ENCODE assay signal across 1 cellular context in the genomic region with DNA sequence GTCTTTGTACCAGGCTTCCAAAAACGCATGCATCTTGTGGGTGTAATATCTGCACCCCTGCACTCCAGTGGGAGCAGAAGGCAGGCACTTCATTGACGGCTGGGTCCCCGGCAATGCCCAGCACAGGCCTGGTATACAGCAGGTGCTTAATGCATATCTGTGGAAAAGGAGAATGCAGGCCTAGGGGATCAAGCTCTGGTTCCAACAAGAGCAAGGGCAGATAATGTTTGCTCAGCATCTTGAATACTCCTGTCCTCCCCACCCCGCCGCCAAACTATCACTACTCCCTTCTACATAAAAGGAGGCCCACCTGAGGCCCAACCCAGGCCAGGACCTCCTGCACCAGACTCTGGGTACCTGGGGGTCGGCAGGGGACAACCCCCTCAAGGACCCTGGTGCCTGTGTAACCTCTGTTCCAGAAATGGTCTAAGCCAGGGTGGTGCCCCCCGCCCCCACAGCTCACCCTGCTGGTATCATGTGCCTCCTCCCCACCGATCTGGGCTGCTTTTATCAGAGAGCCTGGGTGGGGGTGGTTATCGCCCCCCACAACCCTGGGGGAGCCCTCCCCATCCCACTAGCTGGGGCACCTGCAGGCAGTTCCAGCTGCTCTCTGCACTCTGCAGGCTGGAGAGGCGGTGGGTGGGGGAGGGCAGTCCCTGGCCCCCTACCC.
TF ChIP-seq lines count a peak whose summit lies in the region.

No MANE protein-coding gene starts in this region.

TF ChIP-seq in HEK293, 187 proteins besides CTCF, POLR2A, EP300 and RAD21 (continued from another document):
- TF ChIP-seq, protein P1, sequence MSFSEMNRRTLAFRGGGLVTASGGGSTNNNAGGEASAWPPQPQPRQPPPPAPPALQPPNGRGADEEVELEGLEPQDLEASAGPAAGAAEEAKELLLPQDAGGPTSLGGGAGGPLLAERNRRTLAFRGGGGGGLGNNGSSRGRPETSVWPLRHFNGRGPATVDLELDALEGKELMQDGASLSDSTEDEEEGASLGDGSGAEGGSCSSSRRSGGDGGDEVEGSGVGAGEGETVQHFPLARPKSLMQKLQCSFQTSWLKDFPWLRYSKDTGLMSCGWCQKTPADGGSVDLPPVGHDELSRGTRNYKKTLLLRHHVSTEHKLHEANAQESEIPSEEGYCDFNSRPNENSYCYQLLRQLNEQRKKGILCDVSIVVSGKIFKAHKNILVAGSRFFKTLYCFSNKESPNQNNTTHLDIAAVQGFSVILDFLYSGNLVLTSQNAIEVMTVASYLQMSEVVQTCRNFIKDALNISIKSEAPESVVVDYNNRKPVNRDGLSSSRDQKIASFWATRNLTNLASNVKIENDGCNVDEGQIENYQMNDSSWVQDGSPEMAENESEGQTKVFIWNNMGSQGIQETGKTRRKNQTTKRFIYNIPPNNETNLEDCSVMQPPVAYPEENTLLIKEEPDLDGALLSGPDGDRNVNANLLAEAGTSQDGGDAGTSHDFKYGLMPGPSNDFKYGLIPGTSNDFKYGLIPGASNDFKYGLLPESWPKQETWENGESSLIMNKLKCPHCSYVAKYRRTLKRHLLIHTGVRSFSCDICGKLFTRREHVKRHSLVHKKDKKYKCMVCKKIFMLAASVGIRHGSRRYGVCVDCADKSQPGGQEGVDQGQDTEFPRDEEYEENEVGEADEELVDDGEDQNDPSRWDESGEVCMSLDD (tag by site-specific recombination; IDR thresholded peaks at IDR 0.05), result 0 out of 2 replicates have a peak, but pooled peaks have one; percentile 16
- TF ChIP-seq, protein P2, sequence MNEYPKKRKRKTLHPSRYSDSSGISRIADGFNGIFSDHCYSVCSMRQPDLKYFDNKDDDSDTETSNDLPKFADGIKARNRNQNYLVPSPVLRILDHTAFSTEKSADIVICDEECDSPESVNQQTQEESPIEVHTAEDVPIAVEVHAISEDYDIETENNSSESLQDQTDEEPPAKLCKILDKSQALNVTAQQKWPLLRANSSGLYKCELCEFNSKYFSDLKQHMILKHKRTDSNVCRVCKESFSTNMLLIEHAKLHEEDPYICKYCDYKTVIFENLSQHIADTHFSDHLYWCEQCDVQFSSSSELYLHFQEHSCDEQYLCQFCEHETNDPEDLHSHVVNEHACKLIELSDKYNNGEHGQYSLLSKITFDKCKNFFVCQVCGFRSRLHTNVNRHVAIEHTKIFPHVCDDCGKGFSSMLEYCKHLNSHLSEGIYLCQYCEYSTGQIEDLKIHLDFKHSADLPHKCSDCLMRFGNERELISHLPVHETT (tag by site-specific recombination; IDR thresholded peaks at IDR 0.05), result no peak
- TF ChIP-seq ZNF350 (tag by site-specific recombination; IDR thresholded peaks at IDR 0.05) (no peak), GLIS2 (tag by site-specific recombination; IDR thresholded peaks at IDR 0.05) (peak; percentile 81), ZIC2 (tag by site-specific recombination; IDR thresholded peaks at IDR 0.05) (0 out of 2 replicates have a peak, but pooled peaks have one; percentile 18), GLIS1 (tag by site-specific recombination; IDR thresholded peaks at IDR 0.05) (peak; percentile 86)
- TF ChIP-seq, protein P3, sequence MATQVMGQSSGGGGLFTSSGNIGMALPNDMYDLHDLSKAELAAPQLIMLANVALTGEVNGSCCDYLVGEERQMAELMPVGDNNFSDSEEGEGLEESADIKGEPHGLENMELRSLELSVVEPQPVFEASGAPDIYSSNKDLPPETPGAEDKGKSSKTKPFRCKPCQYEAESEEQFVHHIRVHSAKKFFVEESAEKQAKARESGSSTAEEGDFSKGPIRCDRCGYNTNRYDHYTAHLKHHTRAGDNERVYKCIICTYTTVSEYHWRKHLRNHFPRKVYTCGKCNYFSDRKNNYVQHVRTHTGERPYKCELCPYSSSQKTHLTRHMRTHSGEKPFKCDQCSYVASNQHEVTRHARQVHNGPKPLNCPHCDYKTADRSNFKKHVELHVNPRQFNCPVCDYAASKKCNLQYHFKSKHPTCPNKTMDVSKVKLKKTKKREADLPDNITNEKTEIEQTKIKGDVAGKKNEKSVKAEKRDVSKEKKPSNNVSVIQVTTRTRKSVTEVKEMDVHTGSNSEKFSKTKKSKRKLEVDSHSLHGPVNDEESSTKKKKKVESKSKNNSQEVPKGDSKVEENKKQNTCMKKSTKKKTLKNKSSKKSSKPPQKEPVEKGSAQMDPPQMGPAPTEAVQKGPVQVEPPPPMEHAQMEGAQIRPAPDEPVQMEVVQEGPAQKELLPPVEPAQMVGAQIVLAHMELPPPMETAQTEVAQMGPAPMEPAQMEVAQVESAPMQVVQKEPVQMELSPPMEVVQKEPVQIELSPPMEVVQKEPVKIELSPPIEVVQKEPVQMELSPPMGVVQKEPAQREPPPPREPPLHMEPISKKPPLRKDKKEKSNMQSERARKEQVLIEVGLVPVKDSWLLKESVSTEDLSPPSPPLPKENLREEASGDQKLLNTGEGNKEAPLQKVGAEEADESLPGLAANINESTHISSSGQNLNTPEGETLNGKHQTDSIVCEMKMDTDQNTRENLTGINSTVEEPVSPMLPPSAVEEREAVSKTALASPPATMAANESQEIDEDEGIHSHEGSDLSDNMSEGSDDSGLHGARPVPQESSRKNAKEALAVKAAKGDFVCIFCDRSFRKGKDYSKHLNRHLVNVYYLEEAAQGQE (tag by site-specific recombination; IDR thresholded peaks at IDR 0.05), result no peak
- TF ChIP-seq, protein P4, sequence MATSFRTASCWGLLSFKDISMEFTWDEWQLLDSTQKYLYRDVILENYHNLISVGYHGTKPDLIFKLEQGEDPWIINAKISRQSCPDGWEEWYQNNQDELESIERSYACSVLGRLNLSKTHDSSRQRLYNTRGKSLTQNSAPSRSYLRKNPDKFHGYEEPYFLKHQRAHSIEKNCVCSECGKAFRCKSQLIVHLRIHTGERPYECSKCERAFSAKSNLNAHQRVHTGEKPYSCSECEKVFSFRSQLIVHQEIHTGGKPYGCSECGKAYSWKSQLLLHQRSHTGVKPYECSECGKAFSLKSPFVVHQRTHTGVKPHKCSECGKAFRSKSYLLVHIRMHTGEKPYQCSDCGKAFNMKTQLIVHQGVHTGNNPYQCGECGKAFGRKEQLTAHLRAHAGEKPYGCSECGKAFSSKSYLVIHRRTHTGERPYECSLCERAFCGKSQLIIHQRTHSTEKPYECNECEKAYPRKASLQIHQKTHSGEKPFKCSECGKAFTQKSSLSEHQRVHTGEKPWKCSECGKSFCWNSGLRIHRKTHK (tag by site-specific recombination; IDR thresholded peaks at IDR 0.05), result no peak
- TF ChIP-seq, protein P5, sequence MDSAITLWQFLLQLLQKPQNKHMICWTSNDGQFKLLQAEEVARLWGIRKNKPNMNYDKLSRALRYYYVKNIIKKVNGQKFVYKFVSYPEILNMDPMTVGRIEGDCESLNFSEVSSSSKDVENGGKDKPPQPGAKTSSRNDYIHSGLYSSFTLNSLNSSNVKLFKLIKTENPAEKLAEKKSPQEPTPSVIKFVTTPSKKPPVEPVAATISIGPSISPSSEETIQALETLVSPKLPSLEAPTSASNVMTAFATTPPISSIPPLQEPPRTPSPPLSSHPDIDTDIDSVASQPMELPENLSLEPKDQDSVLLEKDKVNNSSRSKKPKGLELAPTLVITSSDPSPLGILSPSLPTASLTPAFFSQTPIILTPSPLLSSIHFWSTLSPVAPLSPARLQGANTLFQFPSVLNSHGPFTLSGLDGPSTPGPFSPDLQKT (IDR thresholded peaks at IDR 0.05; ENCODE audit: borderline replicate concordance, low read depth, low read length), result no peak
